ENCODE assay signal across 15 cellular contexts in genomic region chr10:66586073-66586472, GRCh38.
DNase-seq lines count a peak whose midpoint lies in the region; ATAC-seq and TF ChIP-seq lines count a peak whose summit lies in the region.
"Had no signal": no experiment of that assay in that cellular context is flagged by ENCODE, and none has a peak within 500 bp of the region (broad histone marks: within the 10 kb centered on the region; RNA-seq: fewer than 3 reads in every experiment).

No MANE protein-coding gene starts in this region.

- CTCF ChIA-PET in OCI-LY7 (lab: Charles Lee; ENCODE audit: unreplicated experiment) = no interaction called here

- H3K27me3 ChIP-seq in GM23338 (ENCODE audit: insufficient read depth) = no peaks in the 10 kb centered on the region

- no peaks in the 10 kb centered on the region for H3K9me3 ChIP-seq in OCI-LY7 (ENCODE audit: low read length)

- H3K4me3 Mint-ChIP-seq in GM23338 = no peak overlapping the region
- no peak overlapping the region for H3K4me3 Mint-ChIP-seq in activated T-helper 2 cell treated with anti-CD3 and anti-CD28 coated beads, Interferon-gamma antibody, Interleukin-2, Interleukin-4, amounts not matched to agents 10 μg/mL and 5 μg/mL and 100 μg/mL, durations not matched to agents 14 hours and 24 hours and 36 hours (ENCODE audit: low read depth)
- H3K4me3 Mint-ChIP-seq: brain had no signal

- peak overlapping the region; percentile 53; the same call in 1 of the 2 replicates for H2AFZ ChIP-seq in GM23338
- no peak overlapping the region for H2AFZ ChIP-seq in OCI-LY7 (ENCODE audit: low read length)
- H2AFZ ChIP-seq: PC-9 had no signal

- H3K27ac Mint-ChIP-seq in GM23338 = no peak overlapping the region
- H3K27ac Mint-ChIP-seq in activated T-helper 2 cell treated with anti-CD3 and anti-CD28 coated beads, Interferon-gamma antibody, Interleukin-2, Interleukin-4, amounts not matched to agents 10 μg/mL and 5 μg/mL and 100 μg/mL, durations not matched to agents 14 hours and 24 hours and 36 hours = no peak overlapping the region
- H3K27ac Mint-ChIP-seq: brain had no signal

- H3K9me2 ChIP-seq in GM23338 (ENCODE audit: insufficient read depth) (no peaks in the 10 kb centered on the region), OCI-LY7 (ENCODE audit: insufficient read depth, low read length) (no peaks in the 10 kb centered on the region)

- no peaks in the 10 kb centered on the region for H3K79me2 ChIP-seq in GM23338 (replicated peaks; ENCODE audit: insufficient read depth)
- no peaks in the 10 kb centered on the region for H3K79me2 ChIP-seq in OCI-LY7 (ENCODE audit: insufficient read depth, low read depth, low read length)

- H3K36me3 Mint-ChIP-seq in GM23338 (ENCODE audit: low read depth) = no peaks in the 10 kb centered on the region
- H3K36me3 Mint-ChIP-seq in activated T-helper 2 cell treated with anti-CD3 and anti-CD28 coated beads, Interferon-gamma antibody, Interleukin-2, Interleukin-4, amounts not matched to agents 10 μg/mL and 5 μg/mL and 100 μg/mL, durations not matched to agents 14 hours and 24 hours and 36 hours (ENCODE audit: low read depth) = no peaks in the 10 kb centered on the region
- H3K36me3 Mint-ChIP-seq: brain had no signal

- H3K4me3 ChIP-seq in GM23338 (no peak overlapping the region), OCI-LY7 (ENCODE audit: low read depth, low read length, poor library complexity, severe bottlenecking) (no peak overlapping the region), epithelial cell of esophagus (ENCODE audit: low read length) (no peak overlapping the region), skeletal muscle cell (ENCODE audit: low read depth, low read length) (no peak overlapping the region)
- H3K4me3 ChIP-seq: PC-9 had no signal

- BruUV-seq in OCI-LY7 (replicated peaks; lab: Mats Ljungman, UMichigan) = no TSS peak

- H4K20me1 ChIP-seq in GM23338 (replicated peaks; ENCODE audit: insufficient read depth) (no peaks in the 10 kb centered on the region), OCI-LY7 (ENCODE audit: insufficient read depth, low read length) (no peaks in the 10 kb centered on the region)

- no peak overlapping the region for H3K4me2 ChIP-seq in GM23338
- H3K4me2 ChIP-seq in OCI-LY7 (ENCODE audit: low read length) = no peak overlapping the region
- H3K4me2 ChIP-seq: PC-9 had no signal

- peak; percentile 87 for ATAC-seq in GM23338

- H3K27ac ChIP-seq in GM23338 (ENCODE audit: low read depth) (no peak overlapping the region), OCI-LY7 (ENCODE audit: low read depth, low read length, poor library complexity, severe bottlenecking) (no peak overlapping the region)
- H3K27ac ChIP-seq: epithelial cell of prostate, PC-9 had no signal

- intact Hi-C loops in OCI-LY7 (cut with micrococcal nuclease; ENCODE audit: unreplicated experiment) = no loop called here
- intact Hi-C loops in activated T-helper 2 cell treated with anti-CD3 and anti-CD28 coated beads, Interferon-gamma antibody, Interleukin-2, Interleukin-4, amounts not matched to agents 10 μg/mL and 5 μg/mL and 100 μg/mL, durations not matched to agents 14 hours and 24 hours and 36 hours (cut with micrococcal nuclease) = no loop called here

- no peaks in the 10 kb centered on the region for H3K4me1 ChIP-seq in GM23338 (ENCODE audit: insufficient read depth)
- H3K4me1 ChIP-seq in OCI-LY7 (ENCODE audit: insufficient read depth, low read length, poor library complexity, severe bottlenecking) = no peaks in the 10 kb centered on the region

- H3F3A ChIP-seq in GM23338 (replicated peaks; ENCODE audit: low read depth) = no peaks in the 10 kb centered on the region

- H3K9me3 Mint-ChIP-seq in GM23338 = no peaks in the 10 kb centered on the region
- H3K9me3 Mint-ChIP-seq in activated T-helper 2 cell treated with anti-CD3 and anti-CD28 coated beads, Interferon-gamma antibody, Interleukin-2, Interleukin-4, amounts not matched to agents 10 μg/mL and 5 μg/mL and 100 μg/mL, durations not matched to agents 14 hours and 24 hours and 36 hours = peaks cover 3% of the 10 kb centered on the region

- H3K36me3 ChIP-seq in GM23338 (ENCODE audit: insufficient read depth) (no peaks in the 10 kb centered on the region), OCI-LY7 (ENCODE audit: insufficient read depth, low read length) (no peaks in the 10 kb centered on the region)

- TF ChIP-seq CTCF in GM23338 (conservative IDR thresholded peaks at IDR 0.05; ENCODE audit: low read depth in 2 of 2) (peak; percentile 70 to 76), OCI-LY7 (conservative IDR thresholded peaks at IDR 0.05; ENCODE audit: low read length) (0 out of 2 replicates have a peak, but pooled peaks have one; percentile 16), epithelial cell of esophagus (IDR thresholded peaks at IDR 0.05; ENCODE audit: insufficient read depth, low read depth, low read length, missing control alignments) (peak; percentile 9)

- no peaks in the 10 kb centered on the region for H3K4me1 Mint-ChIP-seq in GM23338
- H3K4me1 Mint-ChIP-seq in activated T-helper 2 cell treated with anti-CD3 and anti-CD28 coated beads, Interferon-gamma antibody, Interleukin-2, Interleukin-4, amounts not matched to agents 10 μg/mL and 5 μg/mL and 100 μg/mL, durations not matched to agents 14 hours and 24 hours and 36 hours (ENCODE audit: low read depth) = no peaks in the 10 kb centered on the region
- H3K4me1 Mint-ChIP-seq: brain had no signal

- DNase-seq in GM23338 (ENCODE audit: low spot score) (peak; percentile 61), OCI-LY7 (ENCODE audit: low spot score) (no peak), epithelial cell of esophagus (ENCODE audit: low read depth) (no peak), skeletal muscle cell (ENCODE audit: low read depth) (peak; percentile 9), pons (ENCODE audit: low spot score) (no peak), T1000 (lab: John Stamatoyannopoulos, UW) (no peak), inferior parietal cortex (ENCODE audit: extremely low spot score) (no peak)
- no peak for DNase-seq in activated T-helper 2 cell treated with anti-CD3 and anti-CD28 coated beads, Interferon-gamma antibody, Interleukin-2, Interleukin-4, amounts not matched to agents 10 μg/mL and 5 μg/mL and 100 μg/mL, durations not matched to agents 14 hours and 24 hours and 36 hours (ENCODE audit: low spot score)
- DNase-seq: activated CD8-positive, alpha-beta memory T cell treated with anti-CD3 and anti-CD28 coated beads, Interleukin-2, amount 50 U/mL, for 48 hours; islet precursor cell; NCI-H187; PC-9; stimulated activated CD4-positive, alpha-beta T cell treated with anti-CD3 and anti-CD28 coated beads, Interleukin-15, amount 100 ng/mL, for 24 hours had no signal

- POLR2A ChIA-PET in OCI-LY7 (lab: Charles Lee) = interaction anchor here (0.8 kb wide), 1 partner anchor 9 kb away, joined by 3 read pairs; no protein-coding TSS in a partner anchor

- no peaks in the 10 kb centered on the region for H3K27me3 Mint-ChIP-seq in GM23338 (ENCODE audit: insufficient read depth, low read depth, poor library complexity)
- H3K27me3 Mint-ChIP-seq in activated T-helper 2 cell treated with anti-CD3 and anti-CD28 coated beads, Interferon-gamma antibody, Interleukin-2, Interleukin-4, amounts not matched to agents 10 μg/mL and 5 μg/mL and 100 μg/mL, durations not matched to agents 14 hours and 24 hours and 36 hours (ENCODE audit: low read depth) = no peaks in the 10 kb centered on the region

TF ChIP-seq in GM23338, 12 proteins besides CTCF, POLR2A, EP300 and RAD21 (continues in another document):
- TF ChIP-seq NANOG (IDR thresholded peaks at IDR 0.05; ENCODE audit: borderline replicate concordance) (no peak), ZNF114 (CRISPR knock-in tag; IDR thresholded peaks at IDR 0.05) (no peak)

Comparison
In these comparisons a context has a peak if more than half of its experiments do, and no peak if none do; other contexts are left out.
1. DNase-seq: peak in GM23338 (single experiment) and skeletal muscle cell (single experiment); none in OCI-LY7 (single experiment), epithelial cell of esophagus (single experiment), pons (single experiment), T1000 (single experiment), activated T-helper 2 cell treated with anti-CD3 and anti-CD28 coated beads, Interferon-gamma antibody, Interleukin-2, Interleukin-4, amounts not matched to agents 10 μg/mL and 5 μg/mL and 100 μg/mL, durations not matched to agents 14 hours and 24 hours and 36 hours (single experiment) and inferior parietal cortex (single experiment).
2. CTCF ChIP-seq: peak in every context shown above with its lines; median percentile 73 in GM23338; 16 in OCI-LY7; 9 in epithelial cell of esophagus.